Comparison of ENCODE assay signal across 12 cellular contexts in the genomic region with DNA sequence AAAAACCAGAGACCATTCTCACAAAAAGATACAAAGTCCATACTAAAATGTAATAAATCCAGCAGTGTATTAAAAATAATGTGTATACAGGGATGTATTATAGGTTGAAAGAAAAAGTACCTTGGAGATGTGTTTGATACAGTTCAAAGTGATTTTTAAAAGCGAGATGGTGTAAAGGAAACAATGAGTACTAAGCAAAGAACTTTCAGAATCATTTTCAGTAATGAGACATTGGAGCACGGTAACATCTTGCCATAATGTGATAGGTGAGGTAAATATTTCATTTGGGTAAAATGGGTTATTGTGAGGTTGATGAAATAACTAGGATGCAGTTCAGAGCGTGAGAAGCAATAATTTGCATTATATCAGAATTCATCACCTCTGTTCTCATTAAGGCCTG. TPM values are rescaled to one million over a fixed set of nuclear protein-coding genes. Genes with fewer than 3 reads are reported as not detected.
A peak's percentile ranks its signal among the peaks of the same experiment; 100 is the strongest.
DNase-seq lines count a peak whose midpoint lies in the region; ATAC-seq and TF ChIP-seq lines count a peak whose summit lies in the region.
"Had no signal": no experiment of that assay in that cellular context is flagged by ENCODE, and none has a peak within 500 bp of the region (broad histone marks: within the 10 kb centered on the region; RNA-seq: fewer than 3 reads in every experiment).

No MANE protein-coding gene starts in this region.

- no peaks in the 10 kb centered on the region for H4K20me1 ChIP-seq in GM23338 (replicated peaks; ENCODE audit: insufficient read depth)

- H3K36me3 Mint-ChIP-seq in activated naive CD4-positive, alpha-beta T cell treated with anti-CD3 and anti-CD28 coated beads for 36 hours (ENCODE audit: low read depth), result peaks cover 20% of the 10 kb centered on the region
- H3K36me3 Mint-ChIP-seq in GM23338 (ENCODE audit: low read depth), result peaks cover 29% of the 10 kb centered on the region
- peaks cover 13% of the 10 kb centered on the region for H3K36me3 Mint-ChIP-seq in T-helper 1 cell treated with Interleukin-12 subunit alpha and Interleukin-12 subunit beta and Interleukin-4 antibody, amounts not matched to agents 30 μg/mL and 1 μg/mL, for 36 hours (ENCODE audit: low read depth)
- peaks cover 27% of the 10 kb centered on the region for H3K36me3 Mint-ChIP-seq in stimulated activated naive CD8-positive, alpha-beta T cell treated with anti-CD3 and anti-CD28 coated beads, Interleukin-15, Interleukin-2, amounts not matched to agents 100 ng/mL and 50 ng/mL, for 24 hours (ENCODE audit: low read depth)

- CTCF ChIA-PET in activated naive CD4-positive, alpha-beta T cell treated with anti-CD3 and anti-CD28 coated beads for 36 hours (lab: Charles Lee), result interaction anchor here (0.7 to 2.3 kb wide), 3 partner anchors 27 to 162 kb away, joined by 3 to 7 read pairs (median 4); a partner anchor contains a TSS

- peaks cover 9% of the 10 kb centered on the region; the same call in 1 of the 2 replicates for H3K36me3 ChIP-seq in GM23338 (ENCODE audit: insufficient read depth)

- H3K27ac ChIP-seq in GM23338 (ENCODE audit: low read depth), result peak overlapping the region; percentile 50; the same call in 1 of the 2 replicates
- H3K27ac ChIP-seq: Peyer's patch had no signal

- no peaks in the 10 kb centered on the region for H3K4me1 ChIP-seq in GM23338 (ENCODE audit: insufficient read depth)
- H3K4me1 ChIP-seq: Peyer's patch had no signal

- no peak for TF ChIP-seq CTCF in GM23338 (conservative IDR thresholded peaks at IDR 0.05; ENCODE audit: low read depth in 2 of 2)

- H3K27me3 ChIP-seq in GM23338 (ENCODE audit: insufficient read depth), result no peaks in the 10 kb centered on the region
- H3K27me3 ChIP-seq: Peyer's patch had no signal

- ATAC-seq in GM23338, result no peak
- ATAC-seq: stimulated activated memory B cell treated with anti-CD40 and anti-IgM and Interleukin-4, amounts not matched to agents 10 μg/mL and 1 μg/mL and 100 μg/mL, for 72 hours had no signal

- H3K4me3 ChIP-seq in GM23338, result no peak overlapping the region
- H3K4me3 ChIP-seq: Peyer's patch had no signal

- no peaks in the 10 kb centered on the region for H3K9me2 ChIP-seq in GM23338 (ENCODE audit: insufficient read depth)

- peak overlapping the region; percentile 15 for H3K4me3 Mint-ChIP-seq in activated naive CD4-positive, alpha-beta T cell treated with anti-CD3 and anti-CD28 coated beads for 36 hours
- no peak overlapping the region for H3K4me3 Mint-ChIP-seq in GM23338
- peak overlapping the region; percentile 45 for H3K4me3 Mint-ChIP-seq in T-helper 1 cell treated with Interleukin-12 subunit alpha and Interleukin-12 subunit beta and Interleukin-4 antibody, amounts not matched to agents 30 μg/mL and 1 μg/mL, for 36 hours
- peak overlapping the region; percentile 22 for H3K4me3 Mint-ChIP-seq in stimulated activated naive CD8-positive, alpha-beta T cell treated with anti-CD3 and anti-CD28 coated beads, Interleukin-15, Interleukin-2, amounts not matched to agents 100 ng/mL and 50 ng/mL, for 24 hours
- H3K4me3 Mint-ChIP-seq: stimulated activated memory B cell treated with anti-CD40 and anti-IgM and Interleukin-4, amounts not matched to agents 10 μg/mL and 1 μg/mL and 100 μg/mL, for 72 hours had no signal

- no peak for DNase-seq in activated naive CD4-positive, alpha-beta T cell treated with anti-CD3 and anti-CD28 coated beads for 36 hours
- no peak for DNase-seq in activated naive CD4-positive, alpha-beta T cell treated with Interleukin-2 at 50 U/mL for 16 hours
- no peak for DNase-seq in GM23338 (ENCODE audit: low spot score)
- DNase-seq in AML-193 (lab: John Stamatoyannopoulos, UW), result no peak
- DNase-seq in NCI-H82 treated with DMSO at 0.1 percent for 48 hours (lab: John Stamatoyannopoulos, UW; ENCODE audit: unreplicated experiment), result no peak
- DNase-seq in LoVo (ENCODE audit: low spot score), result no peak
- DNase-seq: activated gamma-delta T cell treated with Interleukin-2 at 50 U/mL for 16 hours, NCI-H2081, Peyer's patch had no signal

- peaks cover 36% of the 10 kb centered on the region for H3K4me1 Mint-ChIP-seq in activated naive CD4-positive, alpha-beta T cell treated with anti-CD3 and anti-CD28 coated beads for 36 hours (ENCODE audit: low read depth)
- peaks cover 5% of the 10 kb centered on the region; the same call in 2 of the 3 replicates for H3K4me1 Mint-ChIP-seq in GM23338
- H3K4me1 Mint-ChIP-seq in T-helper 1 cell treated with Interleukin-12 subunit alpha and Interleukin-12 subunit beta and Interleukin-4 antibody, amounts not matched to agents 30 μg/mL and 1 μg/mL, for 36 hours (ENCODE audit: low read depth), result peaks cover 10% of the 10 kb centered on the region
- H3K4me1 Mint-ChIP-seq in stimulated activated naive CD8-positive, alpha-beta T cell treated with anti-CD3 and anti-CD28 coated beads, Interleukin-15, Interleukin-2, amounts not matched to agents 100 ng/mL and 50 ng/mL, for 24 hours (ENCODE audit: low read depth), result peaks cover 33% of the 10 kb centered on the region

- H3F3A ChIP-seq in GM23338 (replicated peaks; ENCODE audit: low read depth), result no peaks in the 10 kb centered on the region; the same call in 1 of the 2 replicates

- peaks cover 1% of the 10 kb centered on the region for H3K9me3 Mint-ChIP-seq in activated naive CD4-positive, alpha-beta T cell treated with anti-CD3 and anti-CD28 coated beads for 36 hours
- no peaks in the 10 kb centered on the region for H3K9me3 Mint-ChIP-seq in GM23338
- no peaks in the 10 kb centered on the region for H3K9me3 Mint-ChIP-seq in T-helper 1 cell treated with Interleukin-12 subunit alpha and Interleukin-12 subunit beta and Interleukin-4 antibody, amounts not matched to agents 30 μg/mL and 1 μg/mL, for 36 hours
- no peaks in the 10 kb centered on the region for H3K9me3 Mint-ChIP-seq in stimulated activated naive CD8-positive, alpha-beta T cell treated with anti-CD3 and anti-CD28 coated beads, Interleukin-15, Interleukin-2, amounts not matched to agents 100 ng/mL and 50 ng/mL, for 24 hours
- H3K9me3 Mint-ChIP-seq: stimulated activated memory B cell treated with anti-CD40 and anti-IgM and Interleukin-4, amounts not matched to agents 10 μg/mL and 1 μg/mL and 100 μg/mL, for 72 hours had no signal

- H3K79me2 ChIP-seq in GM23338 (replicated peaks; ENCODE audit: insufficient read depth), result no peaks in the 10 kb centered on the region

- intact Hi-C loops in activated naive CD4-positive, alpha-beta T cell treated with anti-CD3 and anti-CD28 coated beads for 36 hours (cut with micrococcal nuclease), result loop anchor here (1.0 to 2.0 kb wide), 11 partner anchors 26 to 603 kb away; a partner anchor contains a TSS

- H3K27me3 Mint-ChIP-seq in activated naive CD4-positive, alpha-beta T cell treated with anti-CD3 and anti-CD28 coated beads for 36 hours (ENCODE audit: low read depth), result no peaks in the 10 kb centered on the region
- no peaks in the 10 kb centered on the region for H3K27me3 Mint-ChIP-seq in GM23338 (ENCODE audit: insufficient read depth, low read depth, poor library complexity)
- H3K27me3 Mint-ChIP-seq in T-helper 1 cell treated with Interleukin-12 subunit alpha and Interleukin-12 subunit beta and Interleukin-4 antibody, amounts not matched to agents 30 μg/mL and 1 μg/mL, for 36 hours (ENCODE audit: low read depth), result no peaks in the 10 kb centered on the region
- H3K27me3 Mint-ChIP-seq in stimulated activated naive CD8-positive, alpha-beta T cell treated with anti-CD3 and anti-CD28 coated beads, Interleukin-15, Interleukin-2, amounts not matched to agents 100 ng/mL and 50 ng/mL, for 24 hours, result no peaks in the 10 kb centered on the region
- H3K27me3 Mint-ChIP-seq: stimulated activated memory B cell treated with anti-CD40 and anti-IgM and Interleukin-4, amounts not matched to agents 10 μg/mL and 1 μg/mL and 100 μg/mL, for 72 hours had no signal

- no peak overlapping the region for H2AFZ ChIP-seq in GM23338

- H3K27ac Mint-ChIP-seq in activated naive CD4-positive, alpha-beta T cell treated with anti-CD3 and anti-CD28 coated beads for 36 hours, result peak overlapping the region; percentile 90
- H3K27ac Mint-ChIP-seq in GM23338, result 0 out of 2 replicates have a peak overlapping the region, but pooled peaks have one; percentile 48
- H3K27ac Mint-ChIP-seq in T-helper 1 cell treated with Interleukin-12 subunit alpha and Interleukin-12 subunit beta and Interleukin-4 antibody, amounts not matched to agents 30 μg/mL and 1 μg/mL, for 36 hours, result peak overlapping the region; percentile 83
- H3K27ac Mint-ChIP-seq in stimulated activated naive CD8-positive, alpha-beta T cell treated with anti-CD3 and anti-CD28 coated beads, Interleukin-15, Interleukin-2, amounts not matched to agents 100 ng/mL and 50 ng/mL, for 24 hours, result peak overlapping the region; percentile 89
- H3K27ac Mint-ChIP-seq: stimulated activated memory B cell treated with anti-CD40 and anti-IgM and Interleukin-4, amounts not matched to agents 10 μg/mL and 1 μg/mL and 100 μg/mL, for 72 hours had no signal

- H3K4me2 ChIP-seq in GM23338, result no peak overlapping the region

TF ChIP-seq in GM23338, 12 proteins besides CTCF, POLR2A, EP300 and RAD21:
- TF ChIP-seq EZH2phosphoT487 (IDR thresholded peaks at IDR 0.05; ENCODE audit: unreplicated experiment) (no peak), CREB1 (CRISPR knock-in tag; IDR thresholded peaks at IDR 0.05; ENCODE audit: low read depth) (no peak)

RNA-seq across cellular contexts. Expression of a gene that starts 25.9 kb away (rescaled TPM):
- total RNA-seq in activated naive CD4-positive, alpha-beta T cell treated with anti-CD3 and anti-CD28 coated beads for 36 hours, result 100 to 1,000 TPM; 366 to 386 TPM
- 246 and 323 TPM in 2 replicates for total RNA-seq in GM23338 (2014; rRNA removed; shearing (Covaris generic))
- 83.3 and 90.5 TPM in 2 replicates for polyA plus RNA-seq in GM23338 (2016; fragmentation: Nextera tagmentation; extraction: Ambion mirVana)

RNA-seq across cellular contexts. Expression of a gene that starts 53.7 kb away (rescaled TPM):
- total RNA-seq in activated naive CD4-positive, alpha-beta T cell treated with anti-CD3 and anti-CD28 coated beads for 36 hours, result 10 to 100 TPM; 20.6 to 21.5 TPM
- total RNA-seq in GM23338 (2014; rRNA removed; shearing (Covaris generic)), result 15.0 and 15.3 TPM in 2 replicates
- polyA plus RNA-seq in GM23338 (2016; fragmentation: Nextera tagmentation; extraction: Ambion mirVana), result 2.2 and 2.4 TPM in 2 replicates
